8 cellular contexts compared by ENCODE assay signal in the genomic region with DNA sequence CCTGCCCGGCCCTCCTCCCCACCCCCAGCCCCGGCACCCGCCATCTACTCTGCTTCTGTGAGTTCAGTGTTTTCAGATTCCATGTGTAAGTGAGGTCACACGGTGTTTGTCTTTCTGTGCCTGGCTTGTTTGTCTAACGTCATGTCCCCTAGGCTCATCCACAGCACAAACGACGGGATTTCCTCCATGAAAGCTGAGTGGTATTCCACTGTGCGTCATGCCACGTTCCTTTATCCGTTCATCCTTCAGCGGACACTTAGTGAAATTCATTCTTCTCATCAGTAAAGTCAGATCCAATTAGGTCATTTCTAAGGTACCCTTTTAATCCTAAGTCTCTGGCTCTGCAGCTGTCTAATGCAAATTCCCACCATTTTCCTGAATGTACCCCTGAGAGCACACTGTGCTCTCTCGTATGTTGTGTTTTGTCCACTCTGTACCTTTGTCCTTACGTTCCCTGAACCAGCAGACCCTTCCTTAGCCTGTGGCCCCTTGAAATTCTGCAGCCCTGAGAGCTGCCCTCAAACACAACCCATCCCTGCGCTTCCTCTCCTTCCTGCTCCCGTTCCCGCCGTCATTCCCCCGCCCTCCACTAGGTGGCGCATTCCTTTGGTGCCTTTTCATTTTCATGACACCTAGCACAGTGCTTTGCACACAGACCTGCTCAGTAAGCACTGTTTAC. TPM values are rescaled to one million over a fixed set of nuclear protein-coding genes. Genes with fewer than 3 reads are reported as not detected.
DNase-seq lines count a peak whose midpoint lies in the region; ATAC-seq and TF ChIP-seq lines count a peak whose summit lies in the region.

No MANE protein-coding gene starts in this region.

- ATAC-seq in GM18505 (IDR thresholded peaks at IDR 0.05; ENCODE audit: unreplicated experiment) = no peak

- TF ChIP-seq CTCF in HFF-Myc (IDR thresholded peaks at IDR 0.05; ENCODE audit: low read depth, low read length, missing control alignments) (peak; percentile 100), OCI-LY1 (IDR thresholded peaks at IDR 0.05; ENCODE audit: low read length) (peak; percentile 99), esophagus squamous epithelium (IDR thresholded peaks at IDR 0.05) (peak; percentile 81 to 99 (median 88)), neural progenitor cell (IDR thresholded peaks at IDR 0.05) (peak; percentile 100), testis (IDR thresholded peaks at IDR 0.05) (peak; percentile 79 to 99 (median 84))

- H4K20me1 ChIP-seq in OCI-LY1 (ENCODE audit: insufficient read depth, low read length) (no peaks in the 10 kb centered on the region), neural progenitor cell (ENCODE audit: low read depth) (no peaks in the 10 kb centered on the region)

- no peak overlapping the region for H3K27ac Mint-ChIP-seq in neural progenitor cell

- H3K9me3 ChIP-seq in OCI-LY1 (ENCODE audit: low read length) = no peaks in the 10 kb centered on the region
- no peaks in the 10 kb centered on the region for H3K9me3 ChIP-seq in esophagus squamous epithelium
- no peaks in the 10 kb centered on the region for H3K9me3 ChIP-seq in neural progenitor cell (ENCODE audit: low read depth)
- H3K9me3 ChIP-seq in testis = no peaks in the 10 kb centered on the region

- no peaks in the 10 kb centered on the region for H3K9me2 ChIP-seq in OCI-LY1 (ENCODE audit: low read depth, low read length)

- H3K27ac ChIP-seq in OCI-LY1 (ENCODE audit: low read depth, low read length, poor library complexity, severe bottlenecking) (no peak overlapping the region), esophagus squamous epithelium (no peak overlapping the region), neural progenitor cell (no peak overlapping the region), testis (no peak overlapping the region)

- H3K4me2 ChIP-seq in OCI-LY1 (ENCODE audit: low read length) (no peak overlapping the region), neural progenitor cell (no peak overlapping the region)

- intact Hi-C loops in esophagus squamous epithelium (cut with DNase I) (no loop called here), testis (cut with DNase I; ENCODE audit: low total_unique reads) (no loop called here)

- no peak overlapping the region for H3K4me3 Mint-ChIP-seq in neural progenitor cell

- H3K4me1 ChIP-seq in OCI-LY1 (ENCODE audit: insufficient read depth, low read length, severe bottlenecking) = no peaks in the 10 kb centered on the region
- H3K4me1 ChIP-seq in esophagus squamous epithelium = no peaks in the 10 kb centered on the region
- H3K4me1 ChIP-seq in neural progenitor cell = no peaks in the 10 kb centered on the region
- H3K4me1 ChIP-seq in testis = no peaks in the 10 kb centered on the region

- DNase-seq in DMS53 (lab: John Stamatoyannopoulos, UW) (peak; percentile 86), HFF-Myc (ENCODE audit: extremely low read depth, low read depth) (no peak), activated T-cell treated with anti-CD3 and anti-CD28 coated beads for 4 hours (peak; percentile 71), esophagus squamous epithelium (lab: John Stamatoyannopoulos, UW) (no peak), neural progenitor cell (ENCODE audit: low spot score) (peak; percentile 63), testis (peak; percentile 86)

- no peaks in the 10 kb centered on the region for H3K4me1 Mint-ChIP-seq in neural progenitor cell

- H3K9me3 Mint-ChIP-seq in neural progenitor cell = no peaks in the 10 kb centered on the region

- no peak overlapping the region for H2AFZ ChIP-seq in OCI-LY1 (ENCODE audit: low read length)
- no peak overlapping the region for H2AFZ ChIP-seq in neural progenitor cell (replicated peaks)

- TF ChIP-seq POLR2A in esophagus squamous epithelium (IDR thresholded peaks at IDR 0.05) (no peak), testis (IDR thresholded peaks at IDR 0.05) (no peak), GM18505 (IDR thresholded peaks at IDR 0.05; ENCODE audit: borderline replicate concordance, extremely low read depth, insufficient read depth, insufficient read length) (no peak)

- H3K4me3 ChIP-seq in HFF-Myc (replicated peaks; ENCODE audit: low read depth, low read length) (no peak overlapping the region), OCI-LY1 (ENCODE audit: low read depth, low read length, poor library complexity, severe bottlenecking) (no peak overlapping the region), esophagus squamous epithelium (no peak overlapping the region), neural progenitor cell (no peak overlapping the region), testis (no peak overlapping the region)

- H3F3A ChIP-seq in OCI-LY1 (ENCODE audit: insufficient read depth, low read length) (no peaks in the 10 kb centered on the region), neural progenitor cell (ENCODE audit: low read depth) (peaks cover 5% of the 10 kb centered on the region)

- peaks cover 4% of the 10 kb centered on the region for H3K27me3 Mint-ChIP-seq in neural progenitor cell (ENCODE audit: insufficient read depth, low read depth)

- H3K27me3 ChIP-seq in OCI-LY1 (ENCODE audit: insufficient read depth, low read length) (no peaks in the 10 kb centered on the region), esophagus squamous epithelium (no peaks in the 10 kb centered on the region), neural progenitor cell (no peaks in the 10 kb centered on the region), testis (no peaks in the 10 kb centered on the region)

- H3K79me2 ChIP-seq in OCI-LY1 (ENCODE audit: insufficient read depth, low read length) (no peaks in the 10 kb centered on the region), neural progenitor cell (ENCODE audit: low read depth) (no peaks in the 10 kb centered on the region)

- H3K36me3 ChIP-seq in OCI-LY1 (ENCODE audit: insufficient read depth, low read length) = peaks cover 67% of the 10 kb centered on the region
- peaks cover 11 to 98% (median 12%) of the 10 kb centered on the region in 3 donors for H3K36me3 ChIP-seq in esophagus squamous epithelium
- no peaks in the 10 kb centered on the region for H3K36me3 ChIP-seq in neural progenitor cell
- H3K36me3 ChIP-seq in testis (ENCODE audit: low read depth, missing control alignments) = no peaks in the 10 kb centered on the region

- 61 to 63% methylated on average over 19 of the region's 19 CpGs for WGBS in esophagus squamous epithelium, 2 donors
- 66 to 72% methylated on average over 19 of the region's 19 CpGs for WGBS in testis, 2 donors

- H3K9ac ChIP-seq in OCI-LY1 (ENCODE audit: low read length) = no peak overlapping the region
- H3K9ac ChIP-seq in neural progenitor cell = no peak overlapping the region

- H3K36me3 Mint-ChIP-seq in neural progenitor cell = peaks cover 31% of the 10 kb centered on the region

RNA-seq across cellular contexts. Expression of a gene that starts 44.1 kb away (rescaled TPM):
- total RNA-seq in esophagus squamous epithelium (10 to 100 TPM; 28.4 to 64.7 (median 55.9) TPM), neural progenitor cell (ENCODE audit: low replicate concordance) (59.5 and 70.3 TPM in 2 replicates), testis (100 to 1,000 TPM; 172 to 236 TPM)
- 406 TPM for polyA plus RNA-seq in testis (ENCODE audit: insufficient read depth, low read depth, low replicate concordance)

RNA-seq across cellular contexts. Expression of a gene that starts 46.0 kb away (rescaled TPM):
- 10 to 100 TPM; 27.3 to 50.6 (median 31.9) TPM for total RNA-seq in esophagus squamous epithelium
- total RNA-seq in neural progenitor cell (ENCODE audit: low replicate concordance) = 57.1 and 73.0 TPM in 2 replicates
- 10 to 100 TPM; 32.1 to 40.2 TPM for total RNA-seq in testis
- 31.5 TPM for polyA plus RNA-seq in testis (ENCODE audit: insufficient read depth, low read depth, low replicate concordance)

Comparison
In these comparisons a context has a peak if more than half of its experiments do, and no peak if none do; other contexts are left out.
1. DNase-seq: peak in DMS53 (single experiment), activated T-cell treated with anti-CD3 and anti-CD28 coated beads for 4 hours (single experiment), neural progenitor cell (single experiment) and testis (single experiment); none in HFF-Myc (single experiment) and esophagus squamous epithelium (single experiment).
2. Peak in every context shown above with its lines, with median percentiles within 50 percentile points of each other: CTCF ChIP-seq.